7 cellular contexts compared by ENCODE assay signal in genomic region chr21:43775795-43776430, GRCh38. TPM values are rescaled to one million over a fixed set of nuclear protein-coding genes. Genes with fewer than 3 reads are reported as not detected.
DNase-seq lines count a peak whose midpoint lies in the region; ATAC-seq, FAIRE-seq and TF ChIP-seq lines count a peak whose summit lies in the region.

TSS of gene CSTB (minus strand) at chr21:43776308. CDS start at chr21:43776269, 39 bp downstream.

- peaks cover 0 to 4% of the 10 kb centered on the region in 2 donors for H3K4me1 ChIP-seq in kidney (ENCODE audit: control insufficient read depth in 1 of 2, insufficient read depth in 1 of 2, low read depth in 1 of 2, low read length in 2 of 2)

- peak within 1 kb of the TSS; percentile 77 to 89 for H3K27ac ChIP-seq in kidney (ENCODE audit: low read depth in 2 of 2, low read length in 2 of 2)

- H3K9ac ChIP-seq in kidney (ENCODE audit: low read length in 2 of 2): peak within 1 kb of the TSS; percentile 91 to 94

- DNase-seq in GM13976 (ENCODE audit: low spot score) (peak; percentile 90), NCI-H2107 (lab: John Stamatoyannopoulos, UW) (peak; percentile 55), kidney (peak; percentile 96)
- peak; percentile 67 to 71 for DNase-seq in central memory CD8-positive, alpha-beta T cell (ENCODE audit: low spot score in 2 of 2)
- DNase-seq in stimulated activated CD4-positive, alpha-beta T cell treated with anti-CD3 and anti-CD28 coated beads, Interleukin-15, amount 100 ng/mL, for 24 hours: peak; percentile 88

- peaks cover 34% of the 10 kb centered on the region for H3K4me1 Mint-ChIP-seq in central memory CD8-positive, alpha-beta T cell

- peaks cover 15% of the 10 kb centered on the region for H3K36me3 Mint-ChIP-seq in central memory CD8-positive, alpha-beta T cell (ENCODE audit: insufficient read depth)

- H3K36me3 ChIP-seq in kidney (ENCODE audit: control insufficient read depth in 1 of 2, insufficient read depth in 2 of 2, low read length in 2 of 2): peaks cover 3 to 4% of the 10 kb centered on the region in 2 donors

- intact Hi-C loops in kidney (cut with DNase I): no loop called here

- ATAC-seq in HG02678 (IDR thresholded peaks at IDR 0.05; ENCODE audit: unreplicated experiment): peak; percentile 67
- ATAC-seq in activated CD4-positive, CD25-positive, alpha-beta regulatory T cell treated with anti-CD3 and anti-CD28 coated beads, Interleukin-2, amount 50 U/mL, for 24 hours: peak; percentile 77 to 82
- ATAC-seq in central memory CD8-positive, alpha-beta T cell (replicated peaks; ENCODE audit: extremely low read depth, poor library complexity, severe bottlenecking): peak; percentile 75

- TF ChIP-seq CTCF in GM13976 (IDR thresholded peaks at IDR 0.05; ENCODE audit: borderline replicate concordance, control extremely low read depth, extremely low read depth, insufficient read depth, missing control alignments) (no peak), kidney (IDR thresholded peaks at IDR 0.05; ENCODE audit: borderline replicate concordance, extremely low read depth, insufficient read depth) (peak; percentile 3)

- H3K4me3 ChIP-seq in kidney (ENCODE audit: low read length in 2 of 2): peak within 1 kb of the TSS; percentile 76 to 83

- H3K9me3 Mint-ChIP-seq in central memory CD8-positive, alpha-beta T cell: no peaks in the 10 kb centered on the region

- no peak for FAIRE-seq in kidney (lab: Jason Lieb, UNC)

- in situ Hi-C loops in GM13976 (cut with MboI; ENCODE audit: low sequenced_read_pairs, unreplicated experiment): no loop called here

- peak within 1 kb of the TSS; percentile 88 for H3K4me3 Mint-ChIP-seq in central memory CD8-positive, alpha-beta T cell

- H3K27me3 Mint-ChIP-seq in central memory CD8-positive, alpha-beta T cell: no peaks in the 10 kb centered on the region

- peak within 1 kb of the TSS; percentile 74 for H3K27ac Mint-ChIP-seq in central memory CD8-positive, alpha-beta T cell (ENCODE audit: low read depth)

- H3K9me3 ChIP-seq in kidney (ENCODE audit: control insufficient read depth in 1 of 2, low read length in 2 of 2): no peaks in the 10 kb centered on the region

RNA-seq across cellular contexts. Expression of gene CSTB, which starts in this region (rescaled TPM):
- 74.5 TPM for total RNA-seq in kidney
- polyA plus RNA-seq in kidney (ENCODE audit: insufficient read depth, low read depth, low replicate concordance): 97.8 TPM

Comparison
In these comparisons a context has a peak if more than half of its experiments do, and no peak if none do; other contexts are left out.
1. Peak in every context shown above with its lines: DNase-seq, ATAC-seq, H3K4me3 ChIP-seq and H3K27ac ChIP-seq.